Comparison of ENCODE assay signal across 8 cellular contexts in the genomic region with DNA sequence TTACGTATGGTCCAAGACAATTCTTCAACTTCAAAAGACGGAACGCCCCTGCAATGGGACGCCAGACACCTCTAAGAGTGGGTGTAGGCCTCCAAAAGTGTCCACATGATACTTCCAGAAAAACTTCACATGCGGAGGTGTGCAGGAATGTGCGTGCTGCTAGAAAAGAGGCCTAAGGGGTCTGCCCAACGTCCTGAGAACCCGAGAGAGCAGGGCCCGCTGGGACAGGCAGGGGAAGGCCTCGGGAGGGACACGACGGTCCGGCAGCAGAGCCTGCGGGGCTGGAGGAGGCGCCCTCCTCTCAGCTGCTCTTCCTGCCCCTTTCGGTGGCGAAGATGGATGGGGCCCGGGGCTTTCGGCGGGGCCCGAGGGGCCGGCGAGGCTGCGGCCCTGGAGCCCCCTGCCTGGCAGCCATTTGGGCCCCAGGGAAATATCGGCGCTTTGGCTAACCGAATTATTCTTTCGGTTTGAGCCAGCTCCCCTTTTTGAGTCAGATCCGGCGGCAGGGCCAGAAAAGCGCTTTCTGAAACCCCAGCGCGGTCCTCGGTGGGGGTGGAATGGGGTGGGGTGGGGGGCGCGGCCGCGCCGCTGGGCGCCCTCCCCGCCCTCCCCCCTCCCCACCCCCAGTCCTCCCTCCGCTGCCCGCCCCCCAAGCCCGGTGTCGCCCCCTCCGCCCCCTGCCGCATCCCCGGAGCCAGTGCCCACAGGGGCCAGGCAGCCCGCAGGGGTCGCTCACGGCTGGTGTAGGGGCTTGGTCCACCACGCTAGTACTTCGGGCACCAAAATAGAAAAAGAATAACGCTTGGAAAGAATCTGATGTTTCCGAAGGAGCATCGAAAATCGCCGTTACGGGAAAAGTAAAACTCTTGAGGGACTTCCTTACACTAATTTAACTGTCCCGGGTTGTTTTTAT.
DNase-seq lines count a peak whose midpoint lies in the region; ATAC-seq and TF ChIP-seq lines count a peak whose summit lies in the region.

No MANE protein-coding gene starts in this region.

- no peak for TF ChIP-seq CTCF in foreskin fibroblast (IDR thresholded peaks at IDR 0.05; ENCODE audit: low read depth, low read length)
- peak; percentile 54 for TF ChIP-seq CTCF in retinal pigment epithelial cell (conservative IDR thresholded peaks at IDR 0.05; ENCODE audit: low read depth, low read length)

- H3K4me3 ChIP-seq in GM08714 (ENCODE audit: low read length): peak overlapping the region; percentile 55; the same call in 1 of the 2 replicates
- peak overlapping the region; percentile 37 to 46 for H3K4me3 ChIP-seq in foreskin fibroblast (ENCODE audit: low read depth in 1 of 2, low read length in 2 of 2)
- H3K4me3 ChIP-seq in retinal pigment epithelial cell (ENCODE audit: low read length): peak overlapping the region; percentile 33

- peak; percentile 29 for ATAC-seq in HG03196 (IDR thresholded peaks at IDR 0.05; ENCODE audit: unreplicated experiment)

- DNase-seq in activated T-cell treated with anti-CD3 and anti-CD28 coated beads for 24 hours (ENCODE audit: low read depth) (peak; percentile 61), foreskin fibroblast (peak in 1 of 2 donors; percentile 67), retinal pigment epithelial cell (ENCODE audit: low read depth) (no peak), NCI-H526 treated with DMSO at 0.1 percent for 48 hours (lab: John Stamatoyannopoulos, UW) (no peak), NCI-H187 treated with DMSO at 0.1 percent for 48 hours (lab: John Stamatoyannopoulos, UW) (no peak), NCI-H510A treated with DMSO at 0.1 percent for 48 hours (lab: John Stamatoyannopoulos, UW) (no peak)
